In genomic region chr1:27785763-27786162, GRCh38 we compare ENCODE assay signal across 11 cellular contexts. TPM values are rescaled to one million over a fixed set of nuclear protein-coding genes. Genes with fewer than 3 reads are reported as not detected.
DNase-seq lines count a peak whose midpoint lies in the region; ATAC-seq and TF ChIP-seq lines count a peak whose summit lies in the region.
"Had no signal": no experiment of that assay in that cellular context is flagged by ENCODE, and none has a peak within 500 bp of the region (broad histone marks: within the 10 kb centered on the region; RNA-seq: fewer than 3 reads in every experiment).

No MANE protein-coding gene starts in this region.

- H3K4me1 Mint-ChIP-seq in chondrocyte (ENCODE audit: low read depth): peaks cover 29% of the 10 kb centered on the region

- H3K4me1 ChIP-seq in left ventricle myocardium inferior: peaks cover 93% of the 10 kb centered on the region
- H3K4me1 ChIP-seq in right atrium auricular region: peaks cover 0 to 48% of the 10 kb centered on the region in 2 donors
- H3K4me1 ChIP-seq in lower lobe of right lung: peaks cover 86% of the 10 kb centered on the region
- H3K4me1 ChIP-seq in upper lobe of left lung: peaks cover 64 to 87% (median 79%) of the 10 kb centered on the region in 4 donors

- H3K36me3 ChIP-seq in left ventricle myocardium inferior (peaks cover 8% of the 10 kb centered on the region), right atrium auricular region (peaks cover 8% of the 10 kb centered on the region), lower lobe of right lung (peaks cover 19% of the 10 kb centered on the region), upper lobe of left lung (peaks cover 0 to 14% (median 8%) of the 10 kb centered on the region in 4 donors)

- H3K9me3 Mint-ChIP-seq in chondrocyte (ENCODE audit: low read depth): no peaks in the 10 kb centered on the region

- peak; percentile 13 to 95 (median 78) for TF ChIP-seq EP300 in upper lobe of left lung (IDR thresholded peaks at IDR 0.05)

- TF ChIP-seq CTCF in left ventricle myocardium inferior (IDR thresholded peaks at IDR 0.05; ENCODE audit: borderline replicate concordance): no peak
- no peak for TF ChIP-seq CTCF in right atrium auricular region (IDR thresholded peaks at IDR 0.05)
- no peak for TF ChIP-seq CTCF in chondrocyte (IDR thresholded peaks at IDR 0.05)
- TF ChIP-seq CTCF in lower lobe of right lung (IDR thresholded peaks at IDR 0.05): no peak
- no peak for TF ChIP-seq CTCF in upper lobe of left lung (IDR thresholded peaks at IDR 0.05)

- DNase-seq in left ventricle myocardium inferior: no peak
- DNase-seq in right atrium auricular region (ENCODE audit: low spot score): no peak
- DNase-seq in chondrocyte (ENCODE audit: low spot score): no peak
- no peak for DNase-seq in lower lobe of right lung
- DNase-seq in upper lobe of left lung: peak in 1 of 2 donors; percentile 77
- no peak for DNase-seq in C1 segment of cervical spinal cord (lab: John Stamatoyannopoulos, UW)
- DNase-seq: activated CD8-positive, alpha-beta memory T cell treated with anti-CD3 and anti-CD28 coated beads, Interleukin-2, amount 50 U/mL, for 4 hours; heart left ventricle; T-helper 1 cell had no signal

- H3K4me3 ChIP-seq in left ventricle myocardium inferior: no peak overlapping the region
- H3K4me3 ChIP-seq in right atrium auricular region: no peak overlapping the region
- no peak overlapping the region for H3K4me3 ChIP-seq in lower lobe of right lung
- H3K4me3 ChIP-seq in upper lobe of left lung: no peak overlapping the region
- H3K4me3 ChIP-seq: heart left ventricle had no signal

- H3K4me3 Mint-ChIP-seq in chondrocyte (ENCODE audit: unreplicated experiment): no peak overlapping the region

- H3K27ac Mint-ChIP-seq in chondrocyte (ENCODE audit: unreplicated experiment): peak overlapping the region; percentile 82

- ATAC-seq in lower lobe of right lung (peak; percentile 92 to 94), upper lobe of left lung (ENCODE audit: low FRiP score in 2 of 2) (peak; percentile 55 to 91), HG03439 (IDR thresholded peaks at IDR 0.05; ENCODE audit: unreplicated experiment) (no peak), GM21515 (IDR thresholded peaks at IDR 0.05; ENCODE audit: unreplicated experiment) (no peak)

- H3K27ac ChIP-seq in left ventricle myocardium inferior (replicated peaks) (peak overlapping the region; percentile 9), right atrium auricular region (no peak overlapping the region), lower lobe of right lung (peak overlapping the region; percentile 79), upper lobe of left lung (peak overlapping the region; percentile 76 to 87 (median 82))

- no peaks in the 10 kb centered on the region for H3K9me3 ChIP-seq in left ventricle myocardium inferior (replicated peaks)
- H3K9me3 ChIP-seq in right atrium auricular region: no peaks in the 10 kb centered on the region
- no peaks in the 10 kb centered on the region for H3K9me3 ChIP-seq in lower lobe of right lung
- H3K9me3 ChIP-seq in upper lobe of left lung: no peaks in the 10 kb centered on the region
- H3K9me3 ChIP-seq: heart left ventricle had no signal

- intact Hi-C loops in left ventricle myocardium inferior (cut with micrococcal nuclease) (no loop called here), lower lobe of right lung (cut with DNase I) (no loop called here)

- peaks cover 5% of the 10 kb centered on the region for H3K36me3 Mint-ChIP-seq in chondrocyte (ENCODE audit: low read depth)

- H3K27me3 Mint-ChIP-seq in chondrocyte (ENCODE audit: low read depth): no peaks in the 10 kb centered on the region

- TF ChIP-seq POLR2A in upper lobe of left lung (IDR thresholded peaks at IDR 0.05): peak in 1 of 4 donors; percentile 48

- H3K27me3 ChIP-seq in left ventricle myocardium inferior (ENCODE audit: low read depth) (no peaks in the 10 kb centered on the region), right atrium auricular region (no peaks in the 10 kb centered on the region), lower lobe of right lung (ENCODE audit: low read depth) (no peaks in the 10 kb centered on the region), upper lobe of left lung (no peaks in the 10 kb centered on the region)
- H3K27me3 ChIP-seq: heart left ventricle had no signal

RNA-seq across cellular contexts. Expression of gene STX12, which starts 12.7 kb away (rescaled TPM):
- total RNA-seq in left ventricle myocardium inferior: 22.0 TPM
- 10 to 100 TPM; 24.6 to 31.6 TPM for total RNA-seq in right atrium auricular region
- total RNA-seq in chondrocyte: 48.1 to 49.6 TPM (median 48.3 TPM) in 3 replicates
- total RNA-seq in lower lobe of right lung: 91.0 TPM
- 100 to 1,000 TPM in 2 of 6 donors, 10 to 100 TPM in 4; 47.1 to 107 (median 88.2) TPM for total RNA-seq in upper lobe of left lung

RNA-seq across cellular contexts. Expression of gene PPP1R8, which starts 44.8 kb away (rescaled TPM):
- total RNA-seq in left ventricle myocardium inferior (24.0 TPM), right atrium auricular region (10 to 100 TPM; 17.9 to 23.9 TPM), chondrocyte (39.7 to 42.9 TPM (median 41.7 TPM) in 3 replicates), lower lobe of right lung (31.3 TPM), upper lobe of left lung (10 to 100 TPM; 12.7 to 36.0 (median 29.9) TPM)

Comparison
In these comparisons a context has a peak if more than half of its experiments do, and no peak if none do; other contexts are left out.
1. H3K27ac ChIP-seq: peak in left ventricle myocardium inferior (single experiment), lower lobe of right lung (single experiment) and upper lobe of left lung (4 of 4); none in right atrium auricular region (0 of 2).
2. ATAC-seq: peak in lower lobe of right lung (2 of 2) and upper lobe of left lung (2 of 2); none in HG03439 (single experiment) and GM21515 (single experiment).